In genomic region chr18:30334781-30335180, GRCh38 we compare ENCODE assay signal across 35 cellular contexts.
"Had no signal": no experiment of that assay in that cellular context is flagged by ENCODE, and none has a peak within 500 bp of the region (broad histone marks: within the 10 kb centered on the region; RNA-seq: fewer than 3 reads in every experiment).

No MANE protein-coding gene starts in this region.

- H3K27ac ChIP-seq: Peyer's patch, SK-N-MC, WERI-Rb-1 had no signal

- DNase-seq: activated CD4-positive, alpha-beta memory T cell treated with anti-CD3 and anti-CD28 coated beads, Interleukin-2, amount 10 ng/mL, durations not matched to agents 7 days and 5 days; activated CD4-positive, alpha-beta T cell treated with anti-CD3 and anti-CD28 coated beads for 1 hour; activated CD4-positive, alpha-beta T cell treated with anti-CD3 and anti-CD28 coated beads for 48 hours; activated CD4-positive, CD25-positive, alpha-beta regulatory T cell; activated CD8-positive, alpha-beta memory T cell treated with anti-CD3 and anti-CD28 coated beads for 24 hours; activated CD8-positive, alpha-beta memory T cell treated with anti-CD3 and anti-CD28 coated beads, Interleukin-2, amount 10 ng/mL, durations not matched to agents 7 days and 5 days; activated CD8-positive, alpha-beta memory T cell treated with anti-CD3 and anti-CD28 coated beads, Interleukin-2, amount 50 U/mL, for 48 hours; activated effector memory CD4-positive, alpha-beta T cell treated with Interleukin-2 at 50 U/mL for 16 hours; activated naive CD4-positive, alpha-beta T cell treated with anti-CD3 and anti-CD28 coated beads, Interleukin-2, amount 10 ng/mL, durations not matched to agents 7 days and 5 days; activated naive CD8-positive, alpha-beta T cell treated with anti-CD3 and anti-CD28 coated beads, Interleukin-2, amount 50 U/mL, for 24 hours; activated T-cell treated with anti-CD3 and anti-CD28 coated beads, Interleukin-2, amount 50 U/mL, for 48 hours; anterior cingulate cortex; central memory CD4-positive, alpha-beta T cell; IMR-90; Karpas-422; KBM-7; MG63; NCI-H1048; NCI-H1105 treated with DMSO at 0.1 percent for 48 hours; NCI-H1436; NCI-H1694; NCI-H1930; NCI-H2081 treated with DMSO at 0.1 percent for 48 hours; NCI-H2171 treated with DMSO at 0.1 percent for 48 hours; NCI-H2227 treated with DMSO at 0.1 percent for 48 hours; NCI-H446; NCI-H510A treated with DMSO at 0.1 percent for 48 hours; NCI-H526 treated with DMSO at 0.1 percent for 48 hours; NCI-H774; PC-3; Peyer's patch; RPMI8226; T1000; WERI-Rb-1 had no signal

- ATAC-seq: activated CD8-positive, alpha-beta memory T cell treated with anti-CD3 and anti-CD28 coated beads, Interleukin-2, amount 10 ng/mL, durations not matched to agents 7 days and 5 days; activated naive CD8-positive, alpha-beta T cell treated with anti-CD3 and anti-CD28 coated beads, Interleukin-2, amount 50 U/mL, for 24 hours; PC-3 had no signal

- H3K4me3 ChIP-seq: MG63, Peyer's patch, SK-N-MC had no signal
